In genomic region chr2:37599688-37600525, GRCh38 we compare ENCODE assay signal across 1 cellular context.
TF ChIP-seq lines count a peak whose summit lies in the region.

No MANE protein-coding gene starts in this region.

TF ChIP-seq in H1, 55 proteins besides CTCF, POLR2A, EP300 and RAD21:
- no peak for TF ChIP-seq E2F6 (IDR thresholded peaks at IDR 0.05)
- TF ChIP-seq PHF8 (conservative IDR thresholded peaks at IDR 0.05; ENCODE audit: low read depth, low read length): no peak
- TF ChIP-seq TCF12 (IDR thresholded peaks at IDR 0.05; ENCODE audit: low read depth, low read length): no peak
- TF ChIP-seq USF2 (IDR thresholded peaks at IDR 0.05; ENCODE audit: low read length): no peak
- no peak for TF ChIP-seq NRF1 (IDR thresholded peaks at IDR 0.05; ENCODE audit: low read depth, low read length)
- TF ChIP-seq SUZ12 (IDR thresholded peaks at IDR 0.05; ENCODE audit: low read length): no peak
- TF ChIP-seq CHD7 (IDR thresholded peaks at IDR 0.05; ENCODE audit: insufficient replicate concordance, low read length): no peak
- no peak for TF ChIP-seq JUND (IDR thresholded peaks at IDR 0.05; ENCODE audit: low read length)
- TF ChIP-seq HDAC2 (IDR thresholded peaks at IDR 0.05; ENCODE audit: borderline replicate concordance in 1 of 2, low read depth in 2 of 2, low read length in 2 of 2): no peak
- TF ChIP-seq CBX5 (IDR thresholded peaks at IDR 0.05; ENCODE audit: low read depth, low read length): no peak
